Comparison of ENCODE assay signal across 1 cellular context in the genomic region with DNA sequence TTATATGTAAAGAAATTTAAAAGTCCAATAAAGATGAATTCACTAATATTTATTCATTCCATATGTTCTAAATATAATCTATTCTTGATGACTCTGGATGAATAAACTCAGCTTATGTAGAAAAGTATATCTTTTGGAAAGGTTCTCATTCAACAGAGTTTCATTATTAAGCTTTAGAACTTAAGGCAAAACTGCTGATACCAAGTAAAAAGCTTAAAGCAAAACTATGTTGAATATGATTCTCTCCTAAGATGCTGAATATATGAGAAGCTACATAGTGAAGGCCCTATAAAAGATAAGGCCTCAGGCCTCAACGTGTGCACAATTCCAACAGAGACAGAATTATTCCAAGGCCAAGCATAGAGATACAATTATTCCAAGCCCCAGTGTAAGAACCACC.
A peak's percentile ranks its signal among the peaks of the same experiment; 100 is the strongest.
TF ChIP-seq lines count a peak whose summit lies in the region.

No MANE protein-coding gene starts in this region.

TF ChIP-seq in K562, 482 proteins besides CTCF, POLR2A, EP300 and RAD21 (continued from another document):
- TF ChIP-seq, protein P1, sequence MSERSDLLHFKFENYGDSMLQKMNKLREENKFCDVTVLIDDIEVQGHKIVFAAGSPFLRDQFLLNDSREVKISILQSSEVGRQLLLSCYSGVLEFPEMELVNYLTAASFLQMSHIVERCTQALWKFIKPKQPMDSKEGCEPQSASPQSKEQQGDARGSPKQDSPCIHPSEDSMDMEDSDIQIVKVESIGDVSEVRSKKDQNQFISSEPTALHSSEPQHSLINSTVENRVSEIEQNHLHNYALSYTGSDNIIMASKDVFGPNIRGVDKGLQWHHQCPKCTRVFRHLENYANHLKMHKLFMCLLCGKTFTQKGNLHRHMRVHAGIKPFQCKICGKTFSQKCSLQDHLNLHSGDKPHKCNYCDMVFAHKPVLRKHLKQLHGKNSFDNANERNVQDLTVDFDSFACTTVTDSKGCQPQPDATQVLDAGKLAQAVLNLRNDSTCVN (CRISPR knock-in tag; IDR thresholded peaks at IDR 0.05) = no peak
- TF ChIP-seq C11orf30 (IDR thresholded peaks at IDR 0.05; ENCODE audit: low read depth) (peak; percentile 58), SMARCE1 (IDR thresholded peaks at IDR 0.05) (no peak), ZNF316 (IDR thresholded peaks at IDR 0.05) (peak; percentile 62), CHD2 (IDR thresholded peaks at IDR 0.05; ENCODE audit: low read depth, low read length) (no peak), FOXJ3 (CRISPR knock-in tag; IDR thresholded peaks at IDR 0.05) (no peak), SREBF2 (CRISPR knock-in tag; IDR thresholded peaks at IDR 0.05) (no peak), MCM7 (IDR thresholded peaks at IDR 0.05) (no peak), MAFG (tag; conservative IDR thresholded peaks at IDR 0.05) (0 out of 2 replicates have a peak, but pooled peaks have one; percentile 5), MAFF (IDR thresholded peaks at IDR 0.05; ENCODE audit: low read length) (peak; percentile 3; the same call in 1 of the 2 replicates), GTF2E2 (tag; IDR thresholded peaks at IDR 0.05) (0 out of 2 replicates have a peak, but pooled peaks have one; percentile 22), NR4A1 (CRISPR knock-in tag; IDR thresholded peaks at IDR 0.05) (no peak), NR4A1 (tag; IDR thresholded peaks at IDR 0.05) (no peak), DACH1 (IDR thresholded peaks at IDR 0.05; ENCODE audit: partially characterized antibody) (no peak), RBM15 (IDR thresholded peaks at IDR 0.05; ENCODE audit: insufficient read depth, low read length) (no peak), ZNF24 (IDR thresholded peaks at IDR 0.05) (no peak), U2AF2 (optimal IDR thresholded peaks at IDR 0.05; ENCODE audit: low read depth, low read length) (no peak), EZH2 (IDR thresholded peaks at IDR 0.05; ENCODE audit: borderline replicate concordance, low read depth, low read length) (no peak), ZBTB8A (IDR thresholded peaks at IDR 0.05; ENCODE audit: partially characterized antibody) (no peak), CXXC5 (CRISPR knock-in tag; IDR thresholded peaks at IDR 0.05) (no peak), ZBTB7A (IDR thresholded peaks at IDR 0.05; ENCODE audit: borderline replicate concordance, control insufficient read depth, low read depth, low read length) (no peak), ERF (CRISPR knock-in tag; IDR thresholded peaks at IDR 0.05) (no peak), CHD1 (IDR thresholded peaks at IDR 0.05; ENCODE audit: low read length) (no peak)
- TF ChIP-seq, protein P2, sequence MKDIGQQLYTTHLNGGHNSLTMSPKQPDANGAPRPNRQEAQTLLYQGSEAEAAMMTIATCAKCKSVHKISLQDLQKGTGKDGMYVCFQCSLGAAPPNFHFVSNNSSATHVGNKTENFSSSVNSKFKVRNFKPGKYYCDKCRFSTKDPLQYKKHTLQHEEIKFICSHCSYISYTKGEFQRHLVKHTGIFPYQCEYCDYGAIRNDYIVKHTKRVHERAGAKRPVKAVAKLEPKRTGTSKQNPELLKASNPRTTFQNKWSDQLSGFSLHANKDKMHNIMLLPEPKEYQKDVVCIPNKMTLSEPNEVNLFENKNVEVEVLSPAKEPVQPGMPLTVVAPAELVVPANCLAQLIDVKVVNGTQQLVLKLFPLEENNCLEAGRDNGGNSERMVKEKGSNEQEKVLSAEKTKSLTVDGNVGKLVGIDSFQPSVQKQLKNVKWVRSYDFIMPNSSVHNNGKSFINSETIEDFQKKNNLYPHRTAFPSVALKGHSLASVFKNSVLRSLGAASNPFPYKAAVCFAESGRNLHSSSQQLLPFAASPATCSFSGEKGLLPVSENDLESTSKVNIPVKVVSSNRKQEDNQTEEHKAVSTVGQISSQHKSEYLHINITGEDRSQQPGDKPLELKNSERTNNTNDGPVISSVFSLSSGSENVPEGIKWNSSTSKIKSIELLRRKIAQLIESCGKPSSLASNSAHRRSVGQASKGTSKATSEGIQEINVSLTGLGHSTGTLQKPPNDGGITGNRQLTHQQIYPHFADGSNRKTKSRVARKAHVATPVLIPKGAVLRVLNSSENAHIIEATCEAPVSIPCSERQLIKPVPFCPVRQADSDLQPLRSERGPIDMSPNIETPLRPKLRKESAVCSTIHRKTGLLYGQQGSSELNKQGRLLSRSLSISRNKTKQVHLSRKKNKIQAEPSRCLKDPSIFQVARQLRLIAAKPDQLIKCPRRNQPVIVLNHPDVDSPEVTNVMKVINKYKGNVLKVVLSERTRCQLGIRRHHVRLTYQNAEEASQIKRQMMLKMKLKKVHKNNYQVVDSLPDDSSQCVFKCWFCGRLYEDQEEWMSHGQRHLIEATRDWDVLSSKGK (CRISPR knock-in tag; IDR thresholded peaks at IDR 0.05) = no peak
- TF ChIP-seq, protein P3, sequence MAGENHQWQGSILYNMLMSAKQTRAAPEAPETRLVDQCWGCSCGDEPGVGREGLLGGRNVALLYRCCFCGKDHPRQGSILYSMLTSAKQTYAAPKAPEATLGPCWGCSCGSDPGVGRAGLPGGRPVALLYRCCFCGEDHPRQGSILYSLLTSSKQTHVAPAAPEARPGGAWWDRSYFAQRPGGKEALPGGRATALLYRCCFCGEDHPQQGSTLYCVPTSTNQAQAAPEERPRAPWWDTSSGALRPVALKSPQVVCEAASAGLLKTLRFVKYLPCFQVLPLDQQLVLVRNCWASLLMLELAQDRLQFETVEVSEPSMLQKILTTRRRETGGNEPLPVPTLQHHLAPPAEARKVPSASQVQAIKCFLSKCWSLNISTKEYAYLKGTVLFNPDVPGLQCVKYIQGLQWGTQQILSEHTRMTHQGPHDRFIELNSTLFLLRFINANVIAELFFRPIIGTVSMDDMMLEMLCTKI (IDR thresholded peaks at IDR 0.05; ENCODE audit: partially characterized antibody) = no peak
- TF ChIP-seq, protein P4, sequence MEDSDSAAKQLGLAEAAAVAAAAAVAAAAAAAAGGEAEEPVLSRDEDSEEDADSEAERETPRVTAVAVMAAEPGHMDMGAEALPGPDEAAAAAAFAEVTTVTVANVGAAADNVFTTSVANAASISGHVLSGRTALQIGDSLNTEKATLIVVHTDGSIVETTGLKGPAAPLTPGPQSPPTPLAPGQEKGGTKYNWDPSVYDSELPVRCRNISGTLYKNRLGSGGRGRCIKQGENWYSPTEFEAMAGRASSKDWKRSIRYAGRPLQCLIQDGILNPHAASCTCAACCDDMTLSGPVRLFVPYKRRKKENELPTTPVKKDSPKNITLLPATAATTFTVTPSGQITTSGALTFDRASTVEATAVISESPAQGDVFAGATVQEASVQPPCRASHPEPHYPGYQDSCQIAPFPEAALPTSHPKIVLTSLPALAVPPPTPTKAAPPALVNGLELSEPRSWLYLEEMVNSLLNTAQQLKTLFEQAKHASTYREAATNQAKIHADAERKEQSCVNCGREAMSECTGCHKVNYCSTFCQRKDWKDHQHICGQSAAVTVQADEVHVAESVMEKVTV (CRISPR knock-in tag; IDR thresholded peaks at IDR 0.05) = no peak
- TF ChIP-seq, protein P5, sequence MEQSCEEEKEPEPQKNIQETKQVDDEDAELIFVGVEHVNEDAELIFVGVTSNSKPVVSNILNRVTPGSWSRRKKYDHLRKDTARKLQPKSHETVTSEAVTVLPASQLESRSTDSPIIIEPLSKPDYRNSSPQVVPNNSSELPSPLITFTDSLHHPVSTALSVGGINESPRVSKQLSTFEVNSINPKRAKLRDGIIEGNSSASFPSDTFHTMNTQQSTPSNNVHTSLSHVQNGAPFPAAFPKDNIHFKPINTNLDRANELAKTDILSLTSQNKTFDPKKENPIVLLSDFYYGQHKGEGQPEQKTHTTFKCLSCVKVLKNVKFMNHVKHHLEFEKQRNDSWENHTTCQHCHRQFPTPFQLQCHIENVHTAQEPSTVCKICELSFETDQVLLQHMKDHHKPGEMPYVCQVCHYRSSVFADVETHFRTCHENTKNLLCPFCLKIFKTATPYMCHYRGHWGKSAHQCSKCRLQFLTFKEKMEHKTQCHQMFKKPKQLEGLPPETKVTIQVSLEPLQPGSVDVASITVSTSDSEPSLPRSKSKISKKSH (CRISPR knock-in tag; IDR thresholded peaks at IDR 0.05) = no peak
- TF ChIP-seq, protein P6, sequence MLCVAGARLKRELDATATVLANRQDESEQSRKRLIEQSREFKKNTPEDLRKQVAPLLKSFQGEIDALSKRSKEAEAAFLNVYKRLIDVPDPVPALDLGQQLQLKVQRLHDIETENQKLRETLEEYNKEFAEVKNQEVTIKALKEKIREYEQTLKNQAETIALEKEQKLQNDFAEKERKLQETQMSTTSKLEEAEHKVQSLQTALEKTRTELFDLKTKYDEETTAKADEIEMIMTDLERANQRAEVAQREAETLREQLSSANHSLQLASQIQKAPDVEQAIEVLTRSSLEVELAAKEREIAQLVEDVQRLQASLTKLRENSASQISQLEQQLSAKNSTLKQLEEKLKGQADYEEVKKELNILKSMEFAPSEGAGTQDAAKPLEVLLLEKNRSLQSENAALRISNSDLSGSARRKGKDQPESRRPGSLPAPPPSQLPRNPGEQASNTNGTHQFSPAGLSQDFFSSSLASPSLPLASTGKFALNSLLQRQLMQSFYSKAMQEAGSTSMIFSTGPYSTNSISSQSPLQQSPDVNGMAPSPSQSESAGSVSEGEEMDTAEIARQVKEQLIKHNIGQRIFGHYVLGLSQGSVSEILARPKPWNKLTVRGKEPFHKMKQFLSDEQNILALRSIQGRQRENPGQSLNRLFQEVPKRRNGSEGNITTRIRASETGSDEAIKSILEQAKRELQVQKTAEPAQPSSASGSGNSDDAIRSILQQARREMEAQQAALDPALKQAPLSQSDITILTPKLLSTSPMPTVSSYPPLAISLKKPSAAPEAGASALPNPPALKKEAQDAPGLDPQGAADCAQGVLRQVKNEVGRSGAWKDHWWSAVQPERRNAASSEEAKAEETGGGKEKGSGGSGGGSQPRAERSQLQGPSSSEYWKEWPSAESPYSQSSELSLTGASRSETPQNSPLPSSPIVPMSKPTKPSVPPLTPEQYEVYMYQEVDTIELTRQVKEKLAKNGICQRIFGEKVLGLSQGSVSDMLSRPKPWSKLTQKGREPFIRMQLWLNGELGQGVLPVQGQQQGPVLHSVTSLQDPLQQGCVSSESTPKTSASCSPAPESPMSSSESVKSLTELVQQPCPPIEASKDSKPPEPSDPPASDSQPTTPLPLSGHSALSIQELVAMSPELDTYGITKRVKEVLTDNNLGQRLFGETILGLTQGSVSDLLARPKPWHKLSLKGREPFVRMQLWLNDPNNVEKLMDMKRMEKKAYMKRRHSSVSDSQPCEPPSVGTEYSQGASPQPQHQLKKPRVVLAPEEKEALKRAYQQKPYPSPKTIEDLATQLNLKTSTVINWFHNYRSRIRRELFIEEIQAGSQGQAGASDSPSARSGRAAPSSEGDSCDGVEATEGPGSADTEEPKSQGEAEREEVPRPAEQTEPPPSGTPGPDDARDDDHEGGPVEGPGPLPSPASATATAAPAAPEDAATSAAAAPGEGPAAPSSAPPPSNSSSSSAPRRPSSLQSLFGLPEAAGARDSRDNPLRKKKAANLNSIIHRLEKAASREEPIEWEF (CRISPR knock-in tag; IDR thresholded peaks at IDR 0.05) = no peak
- TF ChIP-seq, protein P7, sequence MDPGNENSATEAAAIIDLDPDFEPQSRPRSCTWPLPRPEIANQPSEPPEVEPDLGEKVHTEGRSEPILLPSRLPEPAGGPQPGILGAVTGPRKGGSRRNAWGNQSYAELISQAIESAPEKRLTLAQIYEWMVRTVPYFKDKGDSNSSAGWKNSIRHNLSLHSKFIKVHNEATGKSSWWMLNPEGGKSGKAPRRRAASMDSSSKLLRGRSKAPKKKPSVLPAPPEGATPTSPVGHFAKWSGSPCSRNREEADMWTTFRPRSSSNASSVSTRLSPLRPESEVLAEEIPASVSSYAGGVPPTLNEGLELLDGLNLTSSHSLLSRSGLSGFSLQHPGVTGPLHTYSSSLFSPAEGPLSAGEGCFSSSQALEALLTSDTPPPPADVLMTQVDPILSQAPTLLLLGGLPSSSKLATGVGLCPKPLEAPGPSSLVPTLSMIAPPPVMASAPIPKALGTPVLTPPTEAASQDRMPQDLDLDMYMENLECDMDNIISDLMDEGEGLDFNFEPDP (CRISPR knock-in tag; IDR thresholded peaks at IDR 0.05) = no peak
- TF ChIP-seq, protein P8, sequence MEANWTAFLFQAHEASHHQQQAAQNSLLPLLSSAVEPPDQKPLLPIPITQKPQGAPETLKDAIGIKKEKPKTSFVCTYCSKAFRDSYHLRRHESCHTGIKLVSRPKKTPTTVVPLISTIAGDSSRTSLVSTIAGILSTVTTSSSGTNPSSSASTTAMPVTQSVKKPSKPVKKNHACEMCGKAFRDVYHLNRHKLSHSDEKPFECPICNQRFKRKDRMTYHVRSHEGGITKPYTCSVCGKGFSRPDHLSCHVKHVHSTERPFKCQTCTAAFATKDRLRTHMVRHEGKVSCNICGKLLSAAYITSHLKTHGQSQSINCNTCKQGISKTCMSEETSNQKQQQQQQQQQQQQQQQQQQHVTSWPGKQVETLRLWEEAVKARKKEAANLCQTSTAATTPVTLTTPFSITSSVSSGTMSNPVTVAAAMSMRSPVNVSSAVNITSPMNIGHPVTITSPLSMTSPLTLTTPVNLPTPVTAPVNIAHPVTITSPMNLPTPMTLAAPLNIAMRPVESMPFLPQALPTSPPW (CRISPR knock-in tag; IDR thresholded peaks at IDR 0.05) = no peak
- TF ChIP-seq, protein P9, sequence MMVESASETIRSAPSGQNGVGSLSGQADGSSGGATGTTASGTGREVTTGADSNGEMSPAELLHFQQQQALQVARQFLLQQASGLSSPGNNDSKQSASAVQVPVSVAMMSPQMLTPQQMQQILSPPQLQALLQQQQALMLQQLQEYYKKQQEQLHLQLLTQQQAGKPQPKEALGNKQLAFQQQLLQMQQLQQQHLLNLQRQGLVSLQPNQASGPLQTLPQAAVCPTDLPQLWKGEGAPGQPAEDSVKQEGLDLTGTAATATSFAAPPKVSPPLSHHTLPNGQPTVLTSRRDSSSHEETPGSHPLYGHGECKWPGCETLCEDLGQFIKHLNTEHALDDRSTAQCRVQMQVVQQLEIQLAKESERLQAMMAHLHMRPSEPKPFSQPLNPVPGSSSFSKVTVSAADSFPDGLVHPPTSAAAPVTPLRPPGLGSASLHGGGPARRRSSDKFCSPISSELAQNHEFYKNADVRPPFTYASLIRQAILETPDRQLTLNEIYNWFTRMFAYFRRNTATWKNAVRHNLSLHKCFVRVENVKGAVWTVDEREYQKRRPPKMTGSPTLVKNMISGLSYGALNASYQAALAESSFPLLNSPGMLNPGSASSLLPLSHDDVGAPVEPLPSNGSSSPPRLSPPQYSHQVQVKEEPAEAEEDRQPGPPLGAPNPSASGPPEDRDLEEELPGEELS (CRISPR knock-in tag; IDR thresholded peaks at IDR 0.05; ENCODE audit: borderline replicate concordance) = no peak
- TF ChIP-seq, protein P10, sequence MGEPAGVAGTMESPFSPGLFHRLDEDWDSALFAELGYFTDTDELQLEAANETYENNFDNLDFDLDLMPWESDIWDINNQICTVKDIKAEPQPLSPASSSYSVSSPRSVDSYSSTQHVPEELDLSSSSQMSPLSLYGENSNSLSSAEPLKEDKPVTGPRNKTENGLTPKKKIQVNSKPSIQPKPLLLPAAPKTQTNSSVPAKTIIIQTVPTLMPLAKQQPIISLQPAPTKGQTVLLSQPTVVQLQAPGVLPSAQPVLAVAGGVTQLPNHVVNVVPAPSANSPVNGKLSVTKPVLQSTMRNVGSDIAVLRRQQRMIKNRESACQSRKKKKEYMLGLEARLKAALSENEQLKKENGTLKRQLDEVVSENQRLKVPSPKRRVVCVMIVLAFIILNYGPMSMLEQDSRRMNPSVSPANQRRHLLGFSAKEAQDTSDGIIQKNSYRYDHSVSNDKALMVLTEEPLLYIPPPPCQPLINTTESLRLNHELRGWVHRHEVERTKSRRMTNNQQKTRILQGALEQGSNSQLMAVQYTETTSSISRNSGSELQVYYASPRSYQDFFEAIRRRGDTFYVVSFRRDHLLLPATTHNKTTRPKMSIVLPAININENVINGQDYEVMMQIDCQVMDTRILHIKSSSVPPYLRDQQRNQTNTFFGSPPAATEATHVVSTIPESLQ (CRISPR knock-in tag; IDR thresholded peaks at IDR 0.05) = no peak
